Comparison of ENCODE assay signal across 8 cellular contexts in the genomic region with DNA sequence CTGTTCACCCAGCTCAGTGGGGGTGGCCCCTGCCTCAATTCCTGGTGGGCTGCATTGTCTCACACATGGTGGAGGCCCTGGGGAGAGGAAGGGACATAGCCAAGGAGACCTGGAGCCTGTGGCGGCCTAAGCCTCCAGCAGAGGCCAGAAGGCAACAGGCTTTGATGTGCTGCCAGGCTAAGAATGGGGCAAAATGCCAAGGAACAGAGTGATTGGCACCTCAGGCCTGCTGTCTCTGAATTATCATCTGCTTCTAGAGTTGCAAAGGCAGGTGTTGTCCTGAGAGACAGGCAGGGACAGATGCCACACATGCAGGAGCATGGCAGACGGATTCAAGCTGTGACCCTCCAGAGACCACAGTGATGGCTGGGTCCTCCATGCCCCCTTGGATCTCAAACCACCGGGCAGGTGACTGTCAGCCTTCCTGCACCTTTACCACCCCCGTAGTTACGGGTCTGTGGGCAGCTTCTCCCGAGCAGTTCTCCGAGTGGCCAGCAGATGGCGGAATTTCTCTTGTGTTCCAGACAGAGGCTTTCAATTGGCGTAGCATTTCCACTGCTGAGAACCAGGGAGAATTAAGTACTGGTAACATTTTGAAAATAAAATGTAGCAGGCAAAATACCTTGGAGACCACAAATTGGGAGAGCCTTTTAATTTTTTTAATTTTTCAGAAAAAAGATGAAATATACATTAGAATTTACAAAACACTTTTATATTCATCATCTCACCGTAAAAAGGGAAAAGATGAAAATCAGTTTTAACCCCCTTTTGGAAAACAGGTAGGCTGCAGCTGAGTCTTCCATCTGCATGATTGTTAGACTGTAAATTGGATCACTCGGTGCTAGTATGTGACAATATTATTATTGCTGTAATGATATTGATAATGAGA.
DNase-seq lines count a peak whose midpoint lies in the region; ATAC-seq, FAIRE-seq and TF ChIP-seq lines count a peak whose summit lies in the region.

No MANE protein-coding gene starts in this region.

- peak; percentile 60 for ATAC-seq in Right ventricle myocardium inferior

- no peak overlapping the region for H3K9ac ChIP-seq in SK-N-MC (ENCODE audit: insufficient read length)

- peak; percentile 80 for FAIRE-seq in urothelium cell line (lab: Jason Lieb, UNC)

- H3K36me3 Mint-ChIP-seq in activated naive CD4-positive, alpha-beta T cell treated with anti-CD3 and anti-CD28 coated beads, Interleukin-2, amount 10 ng/mL, durations not matched to agents 7 days and 5 days, result no peaks in the 10 kb centered on the region
- H3K36me3 Mint-ChIP-seq in progenitor cell of endocrine pancreas (ENCODE audit: insufficient read depth), result no peaks in the 10 kb centered on the region

- H3K27me3 Mint-ChIP-seq in activated naive CD4-positive, alpha-beta T cell treated with anti-CD3 and anti-CD28 coated beads, Interleukin-2, amount 10 ng/mL, durations not matched to agents 7 days and 5 days, result no peaks in the 10 kb centered on the region
- peaks cover 5% of the 10 kb centered on the region for H3K27me3 Mint-ChIP-seq in progenitor cell of endocrine pancreas

- in situ Hi-C loops in G401 (cut with HindIII; ENCODE audit: low sequenced_read_pairs), result no loop called here

- H3K4me3 Mint-ChIP-seq in activated naive CD4-positive, alpha-beta T cell treated with anti-CD3 and anti-CD28 coated beads, Interleukin-2, amount 10 ng/mL, durations not matched to agents 7 days and 5 days, result no peak overlapping the region
- no peak overlapping the region for H3K4me3 Mint-ChIP-seq in progenitor cell of endocrine pancreas (ENCODE audit: low read depth)

- no peaks in the 10 kb centered on the region for H3K9me3 ChIP-seq in SK-N-MC (ENCODE audit: low read depth, low read length)

- no peaks in the 10 kb centered on the region for H3K36me3 ChIP-seq in SK-N-MC (ENCODE audit: insufficient read depth, low read length)

- intact Hi-C loops in Right ventricle myocardium inferior (cut with DNase I), result loop anchor here (1.0 to 5.0 kb wide), 4 partner anchors 31 to 363 kb away; no protein-coding TSS in a partner anchor

- TF ChIP-seq POLR2A in NB4 (IDR thresholded peaks at IDR 0.05; ENCODE audit: extremely low read depth, insufficient read length), result no peak

- TF ChIP-seq CTCF in NB4 (IDR thresholded peaks at IDR 0.05; ENCODE audit: low read depth, low read length) (peak; percentile 84), progenitor cell of endocrine pancreas (IDR thresholded peaks at IDR 0.05; ENCODE audit: unreplicated experiment) (peak; percentile 97)

- no peak overlapping the region for H3K27ac Mint-ChIP-seq in activated naive CD4-positive, alpha-beta T cell treated with anti-CD3 and anti-CD28 coated beads, Interleukin-2, amount 10 ng/mL, durations not matched to agents 7 days and 5 days
- no peak overlapping the region for H3K27ac Mint-ChIP-seq in progenitor cell of endocrine pancreas

- CTCF ChIA-PET in activated naive CD4-positive, alpha-beta T cell treated with anti-CD3 and anti-CD28 coated beads, Interleukin-2, amount 10 ng/mL, durations not matched to agents 7 days and 5 days (lab: Charles Lee), result interaction anchor here (0.6 to 5.2 kb wide), 15 partner anchors 12 to 1807 kb away, joined by 3 to 49 read pairs (median 4); no protein-coding TSS in a partner anchor

- H3K9me3 Mint-ChIP-seq in activated naive CD4-positive, alpha-beta T cell treated with anti-CD3 and anti-CD28 coated beads, Interleukin-2, amount 10 ng/mL, durations not matched to agents 7 days and 5 days, result no peaks in the 10 kb centered on the region
- H3K9me3 Mint-ChIP-seq in progenitor cell of endocrine pancreas (ENCODE audit: low read depth), result no peaks in the 10 kb centered on the region

- H3K4me1 Mint-ChIP-seq in activated naive CD4-positive, alpha-beta T cell treated with anti-CD3 and anti-CD28 coated beads, Interleukin-2, amount 10 ng/mL, durations not matched to agents 7 days and 5 days, result peaks cover 6% of the 10 kb centered on the region
- H3K4me1 Mint-ChIP-seq in progenitor cell of endocrine pancreas (ENCODE audit: low read depth), result peaks cover 5% of the 10 kb centered on the region

- H3K27ac ChIP-seq in SK-N-MC, result no peak overlapping the region

- H3K4me3 ChIP-seq in NB4 (ENCODE audit: low read depth, low read length), result no peak overlapping the region
- H3K4me3 ChIP-seq in SK-N-MC, result no peak overlapping the region

- DNase-seq in G401 (ENCODE audit: low spot score) (peak; percentile 89), HCEC 1CT (peak; percentile 48), NB4 (ENCODE audit: low read depth) (peak; percentile 64), SK-N-MC (ENCODE audit: low read depth, low spot score) (peak; percentile 20), Right ventricle myocardium inferior (ENCODE audit: missing footprints) (peak; percentile 89), progenitor cell of endocrine pancreas (ENCODE audit: low spot score, unreplicated experiment) (peak; percentile 83), urothelium cell line (ENCODE audit: low spot score) (peak; percentile 73)
- DNase-seq in activated naive CD4-positive, alpha-beta T cell treated with anti-CD3 and anti-CD28 coated beads, Interleukin-2, amount 10 ng/mL, durations not matched to agents 7 days and 5 days, result peak; percentile 92

Comparison
In these comparisons a context has a peak if more than half of its experiments do, and no peak if none do; other contexts are left out.
1. DNase-seq: peak in every context shown above with its lines; median percentile 92 in activated naive CD4-positive, alpha-beta T cell treated with anti-CD3 and anti-CD28 coated beads, Interleukin-2, amount 10 ng/mL, durations not matched to agents 7 days and 5 days; 89 in G401; 89 in Right ventricle myocardium inferior; 83 in progenitor cell of endocrine pancreas; 73 in urothelium cell line; 64 in NB4; 48 in HCEC 1CT; 20 in SK-N-MC.